ENCODE assay signal across 8 cellular contexts in the genomic region with DNA sequence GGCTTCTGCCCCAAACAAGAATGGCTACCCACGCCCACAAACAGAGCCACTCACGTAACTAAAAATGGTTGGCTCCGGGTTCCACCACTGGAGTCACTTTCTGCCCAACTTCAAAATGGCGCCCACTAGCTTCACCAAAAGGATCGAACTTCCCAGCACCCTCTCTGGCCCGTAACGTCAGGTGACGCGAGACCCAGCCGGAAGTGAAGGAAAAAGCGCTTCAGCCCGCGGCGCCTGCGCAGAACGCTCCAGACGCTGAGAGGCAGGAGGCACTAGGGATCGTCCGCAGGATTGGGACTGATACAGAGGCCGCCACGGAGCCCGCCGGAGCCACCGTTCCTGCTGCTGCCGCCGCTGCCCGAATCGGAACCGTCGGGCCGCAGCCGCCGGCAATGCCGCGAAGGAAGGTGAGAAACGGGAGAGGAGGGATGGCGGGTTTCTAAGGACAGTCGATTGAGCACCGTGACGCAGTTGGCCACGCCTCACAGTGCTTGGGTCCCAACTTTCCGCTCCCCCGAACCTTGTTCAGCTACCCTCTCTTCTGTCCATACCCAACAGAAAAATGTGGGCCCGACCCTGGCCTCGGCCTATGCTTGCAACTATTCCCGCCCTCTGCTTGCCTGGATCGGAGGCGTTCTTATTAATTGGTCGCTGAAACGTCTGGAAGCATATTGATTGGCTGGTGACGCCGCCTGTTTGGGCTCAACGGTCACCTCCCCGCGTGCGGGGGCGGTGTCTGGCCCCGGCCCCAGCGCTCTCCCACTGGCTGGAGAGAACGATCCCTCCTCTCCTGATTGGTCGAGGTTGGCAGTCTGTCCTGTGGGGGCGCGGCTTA. TPM values are rescaled to one million over a fixed set of nuclear protein-coding genes. Genes with fewer than 3 reads are reported as not detected.
DNase-seq lines count a peak whose midpoint lies in the region; ATAC-seq and FAIRE-seq lines count a peak whose summit lies in the region.

A gene (plus strand): TSS at position 239 of the 835 bp plus-strand sequence. CDS start 154 bp downstream, at position 393.

- no peaks in the 10 kb centered on the region for H3K27me3 Mint-ChIP-seq in activated T-cell treated with anti-CD3 and anti-CD28 coated beads, Interleukin-2, amount 50 U/mL, for 72 hours (ENCODE audit: low read depth)

- H3K4me1 Mint-ChIP-seq in activated T-cell treated with anti-CD3 and anti-CD28 coated beads, Interleukin-2, amount 50 U/mL, for 72 hours (ENCODE audit: low read depth): peaks cover 55% of the 10 kb centered on the region

- no peaks in the 10 kb centered on the region for H3K9me3 Mint-ChIP-seq in activated T-cell treated with anti-CD3 and anti-CD28 coated beads, Interleukin-2, amount 50 U/mL, for 72 hours

- peak within 1 kb of the TSS; percentile 69 for H3K9ac ChIP-seq in muscle layer of colon (ENCODE audit: low read length)

- H3K9me3 ChIP-seq in KOPT-K1 (ENCODE audit: insufficient read depth, low read length, poor library complexity, severe bottlenecking) (no peaks in the 10 kb centered on the region), muscle layer of colon (ENCODE audit: low read length) (no peaks in the 10 kb centered on the region)

- peak; percentile 92 for ATAC-seq in GM21786 (IDR thresholded peaks at IDR 0.05; ENCODE audit: unreplicated experiment)
- peak; percentile 91 for ATAC-seq in activated T-cell treated with anti-CD3 and anti-CD28 coated beads, Interleukin-2, amount 50 U/mL, for 72 hours (replicated peaks in 1 of 2)
- ATAC-seq in esophagus mucosa: peak; percentile 98

- H3K36me3 ChIP-seq in KOPT-K1 (ENCODE audit: insufficient read depth, low read length) (peaks cover 43% of the 10 kb centered on the region), muscle layer of colon (ENCODE audit: insufficient read depth, low read length) (peaks cover 12% of the 10 kb centered on the region)

- H3K36me3 Mint-ChIP-seq in activated T-cell treated with anti-CD3 and anti-CD28 coated beads, Interleukin-2, amount 50 U/mL, for 72 hours (ENCODE audit: insufficient read depth in 2 of 2): peaks cover 6 to 37% of the 10 kb centered on the region in 2 donors

- H3K27ac ChIP-seq in KOPT-K1 (ENCODE audit: low read depth, low read length, poor library complexity, severe bottlenecking) (peak within 1 kb of the TSS; percentile 98), muscle layer of colon (ENCODE audit: low read depth, low read length) (peak within 1 kb of the TSS; percentile 100)

- no peaks in the 10 kb centered on the region for H3K27me3 ChIP-seq in muscle layer of colon (ENCODE audit: control insufficient read depth in 1 of 2, insufficient read depth in 2 of 2, low read length in 2 of 2)

- DNase-seq in DMS79 (lab: John Stamatoyannopoulos, UW): peak; percentile 99
- DNase-seq in RCC 7860 (ENCODE audit: low spot score): peak; percentile 97
- DNase-seq in activated T-cell treated with anti-CD3 and anti-CD28 coated beads, Interleukin-2, amount 50 U/mL, for 72 hours: peak; percentile 99
- DNase-seq in stimulated activated CD8-positive, alpha-beta memory T cell treated with anti-CD3 and anti-CD28 coated beads, Interleukin-7, amount 100 ng/mL, for 24 hours (ENCODE audit: low read depth): peak; percentile 94

- H3K27ac Mint-ChIP-seq in activated T-cell treated with anti-CD3 and anti-CD28 coated beads, Interleukin-2, amount 50 U/mL, for 72 hours: peak within 1 kb of the TSS; percentile 93

- peak within 1 kb of the TSS; percentile 81 to 88 for H3K4me3 ChIP-seq in muscle layer of colon (ENCODE audit: low read depth in 1 of 2, low read length in 2 of 2)

- FAIRE-seq in RCC 7860 (lab: Jason Lieb, UNC): peak; percentile 88

- peaks cover 53% of the 10 kb centered on the region for H3K4me1 ChIP-seq in muscle layer of colon (ENCODE audit: insufficient read depth, low read length)

- peak within 1 kb of the TSS; percentile 94 for H3K4me3 Mint-ChIP-seq in activated T-cell treated with anti-CD3 and anti-CD28 coated beads, Interleukin-2, amount 50 U/mL, for 72 hours

RNA-seq across cellular contexts. Expression of the gene that starts here (rescaled TPM):
- total RNA-seq in activated T-cell treated with anti-CD3 and anti-CD28 coated beads, Interleukin-2, amount 50 U/mL, for 72 hours: 10 to 100 TPM; 83.9 to 85.9 TPM
- total RNA-seq in esophagus mucosa: 33.7 TPM

Comparison
In these comparisons a context has a peak if more than half of its experiments do, and no peak if none do; other contexts are left out.
1. Peak in every context shown above with its lines: DNase-seq, ATAC-seq, H3K4me3 ChIP-seq and H3K27ac ChIP-seq.